ENCODE assay signal across 8 cellular contexts in genomic region chr6:156718647-156719394, GRCh38. TPM values are rescaled to one million over a fixed set of nuclear protein-coding genes. Genes with fewer than 3 reads are reported as not detected.
DNase-seq lines count a peak whose midpoint lies in the region; ATAC-seq and TF ChIP-seq lines count a peak whose summit lies in the region.

No MANE protein-coding gene starts in this region.

- TF ChIP-seq CTCF in HEK293 (tag by site-specific recombination; IDR thresholded peaks at IDR 0.05): no peak
- no peak for TF ChIP-seq CTCF in VCaP (conservative IDR thresholded peaks at IDR 0.05)
- TF ChIP-seq CTCF in stomach (IDR thresholded peaks at IDR 0.05): no peak

- peak; percentile 43 to 65 (median 46) for DNase-seq in right cardiac atrium
- peak; percentile 33 for DNase-seq in stomach
- DNase-seq in SW480 (ENCODE audit: low spot score): no peak
- no peak for DNase-seq in stimulated activated CD4-positive, alpha-beta T cell treated with anti-CD3 and anti-CD28 coated beads, Interleukin-4, amount 100 ng/mL, for 24 hours
- no peak for DNase-seq in NCI-H1105 (lab: John Stamatoyannopoulos, UW)
- no peak for DNase-seq in NCI-H146 treated with DMSO at 0.1 percent for 48 hours (lab: John Stamatoyannopoulos, UW; ENCODE audit: unreplicated experiment)

- CTCF ChIA-PET in HEK293 (lab: Yijun Ruan, JAX): interaction anchor here (0.6 kb wide), 1 partner anchor 91 kb away, joined by 3 read pairs; no protein-coding TSS in a partner anchor

- no peak overlapping the region for H3K4me3 ChIP-seq in HEK293 (ENCODE audit: low read depth, low read length)
- no peak overlapping the region for H3K4me3 ChIP-seq in right cardiac atrium (ENCODE audit: low read length)
- no peak overlapping the region for H3K4me3 ChIP-seq in stomach

- ATAC-seq in right cardiac atrium: no peak

- no peak for TF ChIP-seq EP300 in stomach (IDR thresholded peaks at IDR 0.05)

- TF ChIP-seq POLR2A in stomach (IDR thresholded peaks at IDR 0.05): no peak

- intact Hi-C loops in right cardiac atrium (cut with DNase I) (no loop called here), stomach (cut with DNase I; ENCODE audit: low total_unique reads) (no loop called here)

- H3K36me3 ChIP-seq in HEK293 (ENCODE audit: control insufficient read depth in 2 of 2, insufficient read depth in 1 of 2, low read length in 2 of 2) (no peaks in the 10 kb centered on the region), stomach (no peaks in the 10 kb centered on the region)

- H3K9me3 ChIP-seq in HEK293 (ENCODE audit: control insufficient read depth, insufficient read depth, low read depth, low read length) (no peaks in the 10 kb centered on the region), right cardiac atrium (ENCODE audit: control insufficient read depth, low read length) (no peaks in the 10 kb centered on the region), stomach (no peaks in the 10 kb centered on the region)

- H3K27ac ChIP-seq in HEK293 (ENCODE audit: extremely low read depth, low read depth, low read length) (no peak overlapping the region), VCaP (peak overlapping the region; percentile 85), right cardiac atrium (ENCODE audit: low read length) (no peak overlapping the region), stomach (peak overlapping the region; percentile 3 to 94 (median 85))

- 89% methylated on average over 18 of the region's 18 CpGs for WGBS in right cardiac atrium
- 75 to 84% (median 82%) methylated on average over 18 of the region's 18 CpGs for WGBS in stomach, 5 donors

- POLR2A ChIA-PET in HEK293 (lab: Yijun Ruan, JAX): no interaction called here

- H3K27me3 ChIP-seq in right cardiac atrium (ENCODE audit: control insufficient read depth, insufficient read depth): no peaks in the 10 kb centered on the region
- H3K27me3 ChIP-seq in stomach: no peaks in the 10 kb centered on the region

- no peaks in the 10 kb centered on the region; the same call in 1 of the 2 replicates for H3K4me1 ChIP-seq in HEK293 (ENCODE audit: control insufficient read depth, insufficient read depth, low read length)
- H3K4me1 ChIP-seq in right cardiac atrium (ENCODE audit: control insufficient read depth, insufficient read depth, low read length): peaks cover 7% of the 10 kb centered on the region
- peaks cover 20 to 37% (median 27%) of the 10 kb centered on the region in 4 donors for H3K4me1 ChIP-seq in stomach

TF ChIP-seq in HEK293, 187 proteins besides CTCF, POLR2A, EP300 and RAD21:
- TF ChIP-seq ZNF362 (tag by site-specific recombination; IDR thresholded peaks at IDR 0.05): peak; percentile 42; the same call in 1 of the 2 replicates
- peak; percentile 57 for TF ChIP-seq SETDB1 (IDR thresholded peaks at IDR 0.05; ENCODE audit: insufficient read length, low read length)
- no peak for TF ChIP-seq ZFP3 (tag by site-specific recombination; IDR thresholded peaks at IDR 0.05; ENCODE audit: low read depth)
TF ChIP-seq in HEK293: peak in this region for 2.

RNA-seq across cellular contexts. Expression of gene ARID1B, which starts 58.4 kb away (rescaled TPM):
- total RNA-seq in right cardiac atrium: 10 to 100 TPM; 52.3 to 59.6 (median 54.2) TPM
- 18.3 TPM for polyA plus RNA-seq in right cardiac atrium
- 100 to 1,000 TPM in 3 of 5 donors, 10 to 100 TPM in 2; 31.3 to 183 (median 142) TPM for total RNA-seq in stomach
- 1 to 10 TPM; 8.8 to 9.2 (median 9.0) TPM for polyA plus RNA-seq in stomach

Comparison
In these comparisons a context has a peak if more than half of its experiments do, and no peak if none do; other contexts are left out.
1. H3K27ac ChIP-seq: peak in VCaP (single experiment) and stomach (5 of 5); none in HEK293 (single experiment) and right cardiac atrium (single experiment).
2. DNase-seq: peak in right cardiac atrium (3 of 3) and stomach (single experiment); none in SW480 (single experiment), stimulated activated CD4-positive, alpha-beta T cell treated with anti-CD3 and anti-CD28 coated beads, Interleukin-4, amount 100 ng/mL, for 24 hours (single experiment), NCI-H1105 (single experiment) and NCI-H146 treated with DMSO at 0.1 percent for 48 hours (single experiment).